9 cellular contexts compared by ENCODE assay signal in genomic region chr10:50637003-50637579, GRCh38.
A peak's percentile ranks its signal among the peaks of the same experiment; 100 is the strongest.
DNase-seq lines count a peak whose midpoint lies in the region; ATAC-seq and TF ChIP-seq lines count a peak whose summit lies in the region.
"Had no signal": no experiment of that assay in that cellular context is flagged by ENCODE, and none has a peak within 500 bp of the region (broad histone marks: within the 10 kb centered on the region; RNA-seq: fewer than 3 reads in every experiment).

No MANE protein-coding gene starts in this region.

- TF ChIP-seq CTCF in fibroblast of mammary gland (conservative IDR thresholded peaks at IDR 0.05; ENCODE audit: control insufficient read depth, insufficient read depth, low read depth, low read length) = no peak
- TF ChIP-seq CTCF in coronary artery (IDR thresholded peaks at IDR 0.05) = no peak

- H3K4me3 ChIP-seq in fibroblast of mammary gland (ENCODE audit: control insufficient read depth, low read depth, low read length) (no peak overlapping the region), coronary artery (no peak overlapping the region)

- ATAC-seq in GM18508 (IDR thresholded peaks at IDR 0.05; ENCODE audit: insufficient read depth, unreplicated experiment) = peak; percentile 93
- ATAC-seq in GM21528 (IDR thresholded peaks at IDR 0.05; ENCODE audit: low FRiP score, unreplicated experiment) = peak; percentile 89
- ATAC-seq in HG03558 (IDR thresholded peaks at IDR 0.05; ENCODE audit: extremely low read depth, unreplicated experiment) = peak; percentile 84

- no peak overlapping the region for H3K27ac ChIP-seq in coronary artery

- peak; percentile 34 for DNase-seq in fibroblast of mammary gland (ENCODE audit: low read depth)
- DNase-seq in globus pallidus (ENCODE audit: low spot score) = no peak
- DNase-seq in anterior cingulate cortex (lab: John Stamatoyannopoulos, UW) = no peak
- no peak for DNase-seq in iPS-NIHi11 (ENCODE audit: low spot score)
- no peak for DNase-seq in coronary artery (ENCODE audit: low spot score)
- DNase-seq: SIG-M5 had no signal
